22 cellular contexts compared by ENCODE assay signal in the genomic region with DNA sequence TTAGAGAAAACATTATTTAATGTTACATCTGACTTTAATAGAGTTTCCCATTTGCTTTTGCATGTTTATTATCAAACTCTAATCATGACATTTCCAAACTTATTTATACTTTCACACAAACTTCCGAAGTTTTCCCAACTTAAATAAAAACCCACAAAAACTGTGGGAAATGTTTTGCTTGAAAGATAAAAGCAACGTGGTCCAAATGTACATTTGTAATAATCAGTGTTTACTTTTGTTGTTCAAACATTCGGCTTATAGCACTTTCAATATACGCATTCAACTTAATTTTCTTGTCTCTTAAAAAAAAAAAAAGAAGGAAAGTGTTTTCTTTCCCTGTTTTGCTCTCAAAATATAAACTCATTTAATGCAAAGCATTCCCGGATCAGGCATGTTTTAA.
"Had no signal": no experiment of that assay in that cellular context is flagged by ENCODE, and none has a peak within 500 bp of the region (broad histone marks: within the 10 kb centered on the region; RNA-seq: fewer than 3 reads in every experiment).

No MANE protein-coding gene starts in this region.

- H3K4me3 ChIP-seq: coronary artery, esophagus squamous epithelium, right atrium auricular region, skin epidermis, tibial nerve had no signal

- H3K4me1 ChIP-seq: esophagus squamous epithelium had no signal

- H3K9me3 ChIP-seq: esophagus squamous epithelium, right atrium auricular region, tibial nerve had no signal

- H3K27me3 ChIP-seq: brain microvascular endothelial cell, esophagus squamous epithelium, right atrium auricular region, tibial nerve had no signal

- H3K27me3 Mint-ChIP-seq: activated CD4-positive, alpha-beta T cell treated with anti-CD3 and anti-CD28 coated beads, Interleukin-2, amount 10 ng/mL, durations not matched to agents 24 days and 14 days; activated naive CD8-positive, alpha-beta T cell treated with anti-CD3 and anti-CD28 coated beads, Interleukin-2, amount 10 ng/mL, durations not matched to agents 7 days and 5 days; central memory CD8-positive, alpha-beta T cell; progenitor cell of endocrine pancreas had no signal

- H3K36me3 ChIP-seq: brain microvascular endothelial cell, esophagus squamous epithelium, right atrium auricular region, tibial nerve had no signal

- H3K4me3 Mint-ChIP-seq: activated CD4-positive, alpha-beta T cell treated with anti-CD3 and anti-CD28 coated beads, Interleukin-2, amount 10 ng/mL, durations not matched to agents 24 days and 14 days; activated naive CD8-positive, alpha-beta T cell treated with anti-CD3 and anti-CD28 coated beads, Interleukin-2, amount 10 ng/mL, durations not matched to agents 7 days and 5 days; central memory CD8-positive, alpha-beta T cell; nephron; T-helper 1 cell treated with Interleukin-12 subunit alpha and Interleukin-12 subunit beta and Interleukin-4 antibody, amounts not matched to agents 30 μg/mL and 1 μg/mL, for 36 hours had no signal

- H3K27ac Mint-ChIP-seq: activated CD4-positive, alpha-beta T cell treated with anti-CD3 and anti-CD28 coated beads, Interleukin-2, amount 10 ng/mL, durations not matched to agents 24 days and 14 days; activated naive CD8-positive, alpha-beta T cell treated with anti-CD3 and anti-CD28 coated beads, Interleukin-2, amount 10 ng/mL, durations not matched to agents 7 days and 5 days; nephron; progenitor cell of endocrine pancreas; T-helper 1 cell treated with Interleukin-12 subunit alpha and Interleukin-12 subunit beta and Interleukin-4 antibody, amounts not matched to agents 30 μg/mL and 1 μg/mL, for 36 hours had no signal

- DNase-seq: activated CD4-positive, alpha-beta T cell treated with anti-CD3 and anti-CD28 coated beads, Interleukin-2, amount 10 ng/mL, durations not matched to agents 24 days and 14 days; activated CD4-positive, CD25-positive, alpha-beta regulatory T cell; activated CD8-positive, alpha-beta memory T cell treated with anti-CD3 and anti-CD28 coated beads, Interleukin-2, amount 50 U/mL, for 48 hours; activated naive CD8-positive, alpha-beta T cell treated with anti-CD3 and anti-CD28 coated beads, Interleukin-2, amount 10 ng/mL, durations not matched to agents 7 days and 5 days; anterior cingulate cortex; brain microvascular endothelial cell; effector CD4-positive, alpha-beta T cell; esophagus squamous epithelium; foreskin fibroblast; nucleus accumbens; stimulated activated CD4-positive, alpha-beta T cell treated with anti-CD3 and anti-CD28 coated beads, Interleukin-4, amount 100 ng/mL, for 4 hours; stimulated activated CD8-positive, alpha-beta memory T cell treated with anti-CD3 and anti-CD28 coated beads, Interleukin-4, amount 100 ng/mL, for 48 hours; stimulated activated naive CD4-positive, alpha-beta T cell treated with Interleukin-2 at 50 U/mL for 16 hours; substantia nigra had no signal

- H3K9me3 Mint-ChIP-seq: activated CD4-positive, alpha-beta T cell treated with anti-CD3 and anti-CD28 coated beads, Interleukin-2, amount 10 ng/mL, durations not matched to agents 24 days and 14 days; activated naive CD8-positive, alpha-beta T cell treated with anti-CD3 and anti-CD28 coated beads, Interleukin-2, amount 10 ng/mL, durations not matched to agents 7 days and 5 days; central memory CD8-positive, alpha-beta T cell; nephron; T-helper 1 cell treated with Interleukin-12 subunit alpha and Interleukin-12 subunit beta and Interleukin-4 antibody, amounts not matched to agents 30 μg/mL and 1 μg/mL, for 36 hours had no signal

- H3K27ac ChIP-seq: coronary artery, esophagus squamous epithelium, right atrium auricular region, skin epidermis, tibial nerve had no signal
